ENCODE assay signal across 10 cellular contexts in the genomic region with DNA sequence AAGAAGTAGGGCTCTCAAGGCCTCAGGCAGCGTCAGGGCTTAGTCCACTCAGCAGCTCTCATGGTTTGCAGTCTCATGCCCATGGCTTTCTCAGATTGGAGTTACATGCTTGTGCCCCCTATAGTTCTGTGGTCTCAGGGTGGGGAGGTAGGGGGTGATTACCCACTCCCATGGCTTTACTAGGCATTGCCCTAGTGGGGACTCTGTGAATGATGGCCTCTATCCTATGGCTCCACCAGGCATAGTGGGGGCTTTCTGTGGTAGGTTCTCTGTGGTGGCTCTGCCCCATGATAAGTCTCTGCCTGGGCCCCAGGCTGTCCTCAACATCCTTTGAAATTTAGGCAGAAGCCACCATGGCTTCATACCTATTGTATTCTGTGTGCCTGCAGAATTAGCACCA. TPM values are rescaled to one million over a fixed set of nuclear protein-coding genes. Genes with fewer than 3 reads are reported as not detected.
"Had no signal": no experiment of that assay in that cellular context is flagged by ENCODE, and none has a peak within 500 bp of the region (broad histone marks: within the 10 kb centered on the region; RNA-seq: fewer than 3 reads in every experiment).

No MANE protein-coding gene starts in this region.

- H3K27me3 Mint-ChIP-seq: IgD-negative memory B cell had no signal

- H3K27ac Mint-ChIP-seq: HFFc6 had no signal

- ATAC-seq: HCT116, HepG2 had no signal

- DNase-seq: GM23248, GOT3, H7, HFFc6, KBM-7 had no signal

- H3K4me1 Mint-ChIP-seq: IgD-negative memory B cell had no signal

- H3K9me3 Mint-ChIP-seq: HFFc6, IgD-negative memory B cell had no signal

- H3K36me3 Mint-ChIP-seq: IgD-negative memory B cell had no signal

- H3K4me3 Mint-ChIP-seq: HFFc6, IgD-negative memory B cell had no signal

RNA-seq across cellular contexts. Expression of a gene that starts 48.9 kb away (rescaled TPM):
- total RNA-seq: GM23248, H4, HT1080 had no signal
